ENCODE assay signal across 20 cellular contexts in the genomic region with DNA sequence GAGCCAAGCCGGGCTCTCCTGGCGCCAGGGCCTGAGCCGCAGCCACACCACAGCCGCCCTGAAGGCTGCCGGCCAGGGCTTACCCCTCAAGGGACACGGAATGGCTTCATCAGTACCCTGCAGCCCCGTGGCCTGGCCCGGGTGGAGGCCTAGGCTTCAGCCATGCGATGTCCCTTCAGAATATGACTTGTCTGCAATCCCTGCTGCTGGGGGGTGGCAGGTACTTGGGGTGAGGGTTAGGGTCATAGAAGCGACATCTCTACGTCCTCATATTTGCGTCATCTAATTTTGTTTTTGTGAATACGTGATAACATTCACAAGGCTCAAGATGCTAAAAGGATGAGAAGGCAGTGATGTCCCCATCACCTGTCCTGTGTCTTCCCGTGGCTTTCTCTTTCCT. TPM values are rescaled to one million over a fixed set of nuclear protein-coding genes. Genes with fewer than 3 reads are reported as not detected.
DNase-seq lines count a peak whose midpoint lies in the region; ATAC-seq and TF ChIP-seq lines count a peak whose summit lies in the region.
"Had no signal": no experiment of that assay in that cellular context is flagged by ENCODE, and none has a peak within 500 bp of the region (broad histone marks: within the 10 kb centered on the region; RNA-seq: fewer than 3 reads in every experiment).

No MANE protein-coding gene starts in this region.

- H2BK15ac ChIP-seq in neuronal stem cell (ENCODE audit: low read length): no peak overlapping the region

- CTCF ChIA-PET in WTC11 (lab: Charles Lee): no interaction called here

- H2BK5ac ChIP-seq in neuronal stem cell (ENCODE audit: low read length): no peak overlapping the region

- H3K36me3 ChIP-seq in BLaER1: no peaks in the 10 kb centered on the region
- peaks cover 38 to 50% of the 10 kb centered on the region in 2 donors for H3K36me3 ChIP-seq in neuronal stem cell (replicated peaks in 1 of 2; ENCODE audit: control insufficient read depth in 2 of 2, insufficient read depth in 2 of 2, low read length in 2 of 2)

- H3K4me1 Mint-ChIP-seq in HFFc6 (ENCODE audit: low read depth) (peaks cover 63% of the 10 kb centered on the region), WTC11 (peaks cover 8% of the 10 kb centered on the region; the same call in 1 of the 2 replicates)
- no peaks in the 10 kb centered on the region for H3K4me1 Mint-ChIP-seq in activated naive CD8-positive, alpha-beta T cell treated with anti-CD3 and anti-CD28 coated beads for 36 hours

- H3K4me2 ChIP-seq in BLaER1: peak overlapping the region; percentile 82
- no peak overlapping the region for H3K4me2 ChIP-seq in neuronal stem cell (ENCODE audit: insufficient read depth, low read length, poor library complexity, severe bottlenecking)

- peak overlapping the region; percentile 57 for H4K8ac ChIP-seq in neuronal stem cell (ENCODE audit: low read depth, low read length)

- DNase-seq in HFFc6 (no peak), WTC11 (ENCODE audit: low spot score) (no peak), neuronal stem cell (ENCODE audit: low spot score) (no peak), HuH-7 (ENCODE audit: low spot score) (no peak)
- DNase-seq in activated naive CD8-positive, alpha-beta T cell treated with anti-CD3 and anti-CD28 coated beads for 36 hours: no peak
- DNase-seq: MG63; NCI-H1694 treated with DMSO at 0.1 percent for 48 hours; NCI-H2227 treated with DMSO at 0.1 percent for 48 hours; stimulated activated CD4-positive, alpha-beta T cell treated with anti-CD3 and anti-CD28 coated beads, Interleukin-4, amount 100 ng/mL, for 24 hours had no signal

- H3K4me1 ChIP-seq in BLaER1 (peaks cover 28% of the 10 kb centered on the region), neuronal stem cell (ENCODE audit: control insufficient read depth in 2 of 2, insufficient read depth in 1 of 2, low read depth in 1 of 2, low read length in 2 of 2) (peaks cover 9 to 25% of the 10 kb centered on the region in 2 donors)

- H4K91ac ChIP-seq in neuronal stem cell (ENCODE audit: low read depth, low read length, poor library complexity): no peak overlapping the region

- H3K9me3 ChIP-seq in BLaER1: no peaks in the 10 kb centered on the region
- H3K9me3 ChIP-seq in neuronal stem cell (replicated peaks in 1 of 2; ENCODE audit: control insufficient read depth in 2 of 2, insufficient read depth in 1 of 2, low read depth in 1 of 2, low read length in 2 of 2): no peaks in the 10 kb centered on the region
- H3K9me3 ChIP-seq: MG63, pancreas had no signal

- no peak overlapping the region for H3K4ac ChIP-seq in neuronal stem cell (ENCODE audit: low read length)

- H3K27me3 ChIP-seq in BLaER1 (peaks cover 10% of the 10 kb centered on the region), neuronal stem cell (ENCODE audit: control insufficient read depth in 3 of 3, insufficient read depth in 3 of 3, low read depth in 1 of 3, low read length in 3 of 3) (no peaks in the 10 kb centered on the region)
- H3K27me3 ChIP-seq: MG63, pancreas had no signal

- WGBS in neuronal stem cell (ENCODE audit: extremely low coverage in 2 of 2, insufficient read length in 2 of 2, insufficient replicate concordance in 1 of 2), 2 donors: no CpG with 5 or more reads among the region's 14 CpGs

- H3K36me3 Mint-ChIP-seq in HFFc6 (ENCODE audit: low read depth): peaks cover 55% of the 10 kb centered on the region
- H3K36me3 Mint-ChIP-seq in WTC11: peaks cover 45% of the 10 kb centered on the region
- H3K36me3 Mint-ChIP-seq in activated naive CD8-positive, alpha-beta T cell treated with anti-CD3 and anti-CD28 coated beads for 36 hours: no peaks in the 10 kb centered on the region

- H2BK12ac ChIP-seq in neuronal stem cell (ENCODE audit: low read length): peak overlapping the region; percentile 27

- POLR2A ChIA-PET in WTC11 (lab: Charles Lee): no interaction called here

- TF ChIP-seq CTCF in HFFc6 (IDR thresholded peaks at IDR 0.05): no peak
- TF ChIP-seq CTCF in WTC11 (IDR thresholded peaks at IDR 0.05): no peak

- H3K27ac ChIP-seq in BLaER1 (no peak overlapping the region), neuronal stem cell (replicated peaks; ENCODE audit: low read length) (no peak overlapping the region)

- H3K27me3 Mint-ChIP-seq in HFFc6 (ENCODE audit: insufficient read depth) (peaks cover 85% of the 10 kb centered on the region), WTC11 (ENCODE audit: low read depth) (no peaks in the 10 kb centered on the region)
- no peaks in the 10 kb centered on the region for H3K27me3 Mint-ChIP-seq in activated naive CD8-positive, alpha-beta T cell treated with anti-CD3 and anti-CD28 coated beads for 36 hours

- H3K9ac ChIP-seq in BLaER1: no peak overlapping the region
- no peak overlapping the region for H3K9ac ChIP-seq in neuronal stem cell (ENCODE audit: low read depth, low read length, poor library complexity)

- H3K9me3 Mint-ChIP-seq in HFFc6 (peaks cover 23% of the 10 kb centered on the region), WTC11 (no peaks in the 10 kb centered on the region)
- H3K9me3 Mint-ChIP-seq in activated naive CD8-positive, alpha-beta T cell treated with anti-CD3 and anti-CD28 coated beads for 36 hours: no peaks in the 10 kb centered on the region
- H3K9me3 Mint-ChIP-seq: activated T-helper 1 cell treated with anti-CD3 and anti-CD28 coated beads, Interleukin-12 subunit alpha, Interleukin-12 subunit beta, Interleukin-2, Interleukin-4 antibody, amounts not matched to agents 30 ng/mL and 10 ng/mL and 1 ng/mL, durations not matched to agents 14 hours and 24 hours and 36 hours had no signal

- H2AK5ac ChIP-seq in neuronal stem cell (ENCODE audit: low read depth, low read length): no peak overlapping the region

- H3K4me3 ChIP-seq in BLaER1 (no peak overlapping the region), neuronal stem cell (ENCODE audit: low read length in 2 of 2) (no peak overlapping the region)
- H3K4me3 ChIP-seq: lung, MG63, pancreas had no signal

- H2BK120ac ChIP-seq in neuronal stem cell (ENCODE audit: low read depth, low read length): no peak overlapping the region

- H3K27ac Mint-ChIP-seq in HFFc6 (peak overlapping the region; percentile 94), WTC11 (0 out of 2 replicates have a peak overlapping the region, but pooled peaks have one; percentile 60)
- no peak overlapping the region for H3K27ac Mint-ChIP-seq in activated naive CD8-positive, alpha-beta T cell treated with anti-CD3 and anti-CD28 coated beads for 36 hours
- H3K27ac Mint-ChIP-seq: activated T-helper 1 cell treated with anti-CD3 and anti-CD28 coated beads, Interleukin-12 subunit alpha, Interleukin-12 subunit beta, Interleukin-2, Interleukin-4 antibody, amounts not matched to agents 30 ng/mL and 10 ng/mL and 1 ng/mL, durations not matched to agents 14 hours and 24 hours and 36 hours had no signal

- H2AFZ ChIP-seq in neuronal stem cell (ENCODE audit: low read length): no peak overlapping the region

- ATAC-seq in WTC11 (no peak), GM18511 (IDR thresholded peaks at IDR 0.05; ENCODE audit: unreplicated experiment) (no peak), HG03442 (IDR thresholded peaks at IDR 0.05; ENCODE audit: unreplicated experiment) (no peak)
- ATAC-seq: activated CD4-positive, CD25-positive, alpha-beta regulatory T cell treated with anti-CD3 and anti-CD28 coated beads, Interleukin-2, amount 50 U/mL, for 24 hours; pancreas had no signal

- peak overlapping the region; percentile 83 for H3K18ac ChIP-seq in neuronal stem cell (ENCODE audit: low read length)

- H3K79me1 ChIP-seq in neuronal stem cell (ENCODE audit: low read depth, low read length): peaks cover 31% of the 10 kb centered on the region

- peaks cover 13% of the 10 kb centered on the region; the same call in 1 of the 2 replicates for H4K20me1 ChIP-seq in BLaER1

- H3K4me3 Mint-ChIP-seq in HFFc6 (peak overlapping the region; percentile 58), WTC11 (no peak overlapping the region)
- no peak overlapping the region for H3K4me3 Mint-ChIP-seq in activated naive CD8-positive, alpha-beta T cell treated with anti-CD3 and anti-CD28 coated beads for 36 hours
- H3K4me3 Mint-ChIP-seq: activated T-helper 1 cell treated with anti-CD3 and anti-CD28 coated beads, Interleukin-12 subunit alpha, Interleukin-12 subunit beta, Interleukin-2, Interleukin-4 antibody, amounts not matched to agents 30 ng/mL and 10 ng/mL and 1 ng/mL, durations not matched to agents 14 hours and 24 hours and 36 hours had no signal

- H3K14ac ChIP-seq in neuronal stem cell (ENCODE audit: low read length): no peak overlapping the region

- peak overlapping the region; percentile 50 for H3K23ac ChIP-seq in neuronal stem cell (ENCODE audit: low read depth, low read length, poor library complexity)

TF ChIP-seq in WTC11, 78 proteins besides CTCF, POLR2A, EP300 and RAD21 (continues in another document):
- no peak for TF ChIP-seq SP1 (CRISPR knock-in tag; conservative IDR thresholded peaks at IDR 0.05)
- TF ChIP-seq ZNF396 (CRISPR knock-in tag; IDR thresholded peaks at IDR 0.05; ENCODE audit: borderline replicate concordance): no peak
- TF ChIP-seq ZNF121 (CRISPR knock-in tag; IDR thresholded peaks at IDR 0.05): no peak

RNA-seq across cellular contexts. Expression of gene CCND1, which starts 6.4 kb away (rescaled TPM):
- 1,000 to 10,000 TPM; 1,259 to 2,084 (median 1,434) TPM for total RNA-seq in HFFc6 (2021; fragmentation: NEBNext Ultra II Directional; extraction: Animal tissue kit (Norgen Biotek cat#: 25700))
- 212 to 224 TPM (median 224 TPM) in 3 replicates for total RNA-seq in WTC11 (2021)
- polyA plus RNA-seq in neuronal stem cell (2013, experiment 1 of 2): 56.5 TPM
- polyA plus RNA-seq in neuronal stem cell (2013, experiment 2 of 2): 57.8 TPM
- total RNA-seq in activated naive CD8-positive, alpha-beta T cell treated with anti-CD3 and anti-CD28 coated beads for 36 hours: 1 to 10 TPM; 2.4 to 3.2 TPM

RNA-seq across cellular contexts. Expression of gene LTO1, which starts 27.8 kb away (rescaled TPM):
- total RNA-seq in HFFc6 (2021; fragmentation: NEBNext Ultra II Directional; extraction: Animal tissue kit (Norgen Biotek cat#: 25700)): 10 to 100 TPM; 23.2 to 28.5 (median 25.6) TPM
- 20.5 to 27.5 TPM (median 20.6 TPM) in 3 replicates for total RNA-seq in WTC11 (2021)
- polyA plus RNA-seq in neuronal stem cell (2013, experiment 1 of 2): 13.6 TPM
- 13.3 TPM for polyA plus RNA-seq in neuronal stem cell (2013, experiment 2 of 2)
- 10 to 100 TPM; 18.7 to 21.8 TPM for total RNA-seq in activated naive CD8-positive, alpha-beta T cell treated with anti-CD3 and anti-CD28 coated beads for 36 hours

RNA-seq across cellular contexts. Expression of gene FGF19, which starts 56.5 kb away (rescaled TPM):
- not detected for total RNA-seq in HFFc6 (2021; fragmentation: NEBNext Ultra II Directional; extraction: Animal tissue kit (Norgen Biotek cat#: 25700))
- 17.6 to 19.3 TPM (median 18.6 TPM) in 3 replicates for total RNA-seq in WTC11 (2021)
- polyA plus RNA-seq in neuronal stem cell (2013, experiment 1 of 2): 0.20 TPM
- polyA plus RNA-seq in neuronal stem cell (2013, experiment 2 of 2): 0.15 TPM
- not detected for total RNA-seq in activated naive CD8-positive, alpha-beta T cell treated with anti-CD3 and anti-CD28 coated beads for 36 hours
- total RNA-seq: activated CD8-positive, alpha-beta memory T cell treated with anti-CD3 and anti-CD28 coated beads for 36 hours; activated T-helper 1 cell treated with anti-CD3 and anti-CD28 coated beads, Interleukin-12 subunit alpha, Interleukin-12 subunit beta, Interleukin-2, Interleukin-4 antibody, amounts not matched to agents 30 ng/mL and 10 ng/mL and 1 ng/mL, durations not matched to agents 14 hours and 24 hours and 36 hours; skeletal muscle tissue; T-helper 2 cell treated with Interferon-gamma antibody and Interleukin-4, amounts not matched to agents 100 ng/mL and 5 ng/mL, for 36 hours had no signal
- polyA plus RNA-seq: adipose tissue, lung had no signal

Comparison
In these comparisons a context has a peak if more than half of its experiments do, and no peak if none do; other contexts are left out.
1. RNA of gene CCND1, which starts 6.4 kb away (total RNA-seq): 1,259 to 2,084 TPM in HFFc6 and 212 to 224 TPM in WTC11; 2.4 to 3.2 TPM in activated naive CD8-positive, alpha-beta T cell treated with anti-CD3 and anti-CD28 coated beads for 36 hours; every median in the first group is over 10 times any median in the second.
2. RNA of gene FGF19, which starts 56.5 kb away (total RNA-seq): 17.6 to 19.3 TPM in WTC11; not detected in HFFc6 and not detected in activated naive CD8-positive, alpha-beta T cell treated with anti-CD3 and anti-CD28 coated beads for 36 hours; every median in the first group is over 10 times any median in the second.